Comparison of ENCODE assay signal across 1 cellular context in the genomic region with DNA sequence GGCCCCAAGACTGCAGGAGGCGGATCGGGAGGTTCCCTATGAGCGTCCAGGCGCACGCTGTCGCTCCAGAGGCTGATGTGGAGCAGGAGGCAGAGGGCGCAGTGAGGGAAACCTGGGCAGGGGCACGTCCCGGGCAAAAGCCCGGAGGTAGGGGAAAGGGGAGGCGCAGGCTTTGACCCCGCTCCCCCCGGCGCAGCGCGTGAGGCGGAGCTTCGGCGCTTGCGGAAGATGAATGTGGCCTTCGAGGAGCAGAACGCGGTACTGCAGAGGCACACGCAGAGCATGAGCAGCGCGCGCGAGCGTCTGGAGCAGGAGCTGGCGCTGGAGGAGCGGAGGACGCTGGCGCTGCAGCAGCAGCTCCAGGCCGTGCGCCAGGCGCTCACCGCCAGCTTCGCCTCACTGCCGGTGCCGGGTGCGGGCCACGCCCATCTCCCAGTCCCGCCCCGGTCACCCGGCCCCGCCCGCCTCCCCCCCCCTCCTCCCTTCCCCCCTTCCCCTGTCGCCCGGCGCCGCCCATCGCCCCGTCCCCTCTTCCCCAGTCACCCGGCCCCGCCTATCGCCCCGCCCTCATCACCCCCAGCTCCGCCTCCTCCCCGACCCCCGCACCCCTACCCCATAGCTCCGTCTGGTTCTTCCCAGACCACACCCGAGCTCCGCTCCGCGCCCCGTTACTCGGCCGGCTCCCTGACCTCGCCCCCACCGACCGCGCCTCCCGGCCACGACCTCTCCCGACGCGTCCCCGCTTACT.
TF ChIP-seq lines count a peak whose summit lies in the region.

No MANE protein-coding gene starts in this region.

TF ChIP-seq in GM12878, 131 proteins besides CTCF, POLR2A, EP300 and RAD21:
- TF ChIP-seq, protein P1, sequence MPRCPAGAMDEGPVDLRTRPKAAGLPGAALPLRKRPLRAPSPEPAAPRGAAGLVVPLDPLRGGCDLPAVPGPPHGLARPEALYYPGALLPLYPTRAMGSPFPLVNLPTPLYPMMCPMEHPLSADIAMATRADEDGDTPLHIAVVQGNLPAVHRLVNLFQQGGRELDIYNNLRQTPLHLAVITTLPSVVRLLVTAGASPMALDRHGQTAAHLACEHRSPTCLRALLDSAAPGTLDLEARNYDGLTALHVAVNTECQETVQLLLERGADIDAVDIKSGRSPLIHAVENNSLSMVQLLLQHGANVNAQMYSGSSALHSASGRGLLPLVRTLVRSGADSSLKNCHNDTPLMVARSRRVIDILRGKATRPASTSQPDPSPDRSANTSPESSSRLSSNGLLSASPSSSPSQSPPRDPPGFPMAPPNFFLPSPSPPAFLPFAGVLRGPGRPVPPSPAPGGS (IDR thresholded peaks at IDR 0.05; ENCODE audit: borderline replicate concordance, insufficient read depth, low read depth, low read length, poor library complexity, severe bottlenecking) = peak; percentile 12
- no peak for TF ChIP-seq TCF7 (IDR thresholded peaks at IDR 0.05; ENCODE audit: borderline replicate concordance)
TF ChIP-seq in GM12878: peak in this region for 1.
